Comparison of ENCODE assay signal across 9 cellular contexts in genomic region chr4:16236402-16237023, GRCh38.
"Had no signal": no experiment of that assay in that cellular context is flagged by ENCODE, and none has a peak within 500 bp of the region (broad histone marks: within the 10 kb centered on the region; RNA-seq: fewer than 3 reads in every experiment).

No MANE protein-coding gene starts in this region.

- H3K27ac Mint-ChIP-seq: HFFc6, IgD-negative memory B cell had no signal

- H3K4me3 Mint-ChIP-seq: HFFc6, IgD-negative memory B cell had no signal

- H3K4me1 ChIP-seq: HAP-1 had no signal

- DNase-seq: GM23248, GOT3, H7, HFFc6, KG1 had no signal

- H3K9me3 Mint-ChIP-seq: HFFc6, IgD-negative memory B cell had no signal

- ATAC-seq: HCT116, HepG2 had no signal

- H3K9ac ChIP-seq: GM23248 had no signal

- H3K9me3 ChIP-seq: HAP-1 had no signal

- H3K4me3 ChIP-seq: GM23248, HAP-1 had no signal

- H3K36me3 ChIP-seq: HAP-1 had no signal

- H3K27ac ChIP-seq: GM23248 had no signal
